In genomic region chr5:172144291-172144815, GRCh38 we compare ENCODE assay signal across 9 cellular contexts. TPM values are rescaled to one million over a fixed set of nuclear protein-coding genes. Genes with fewer than 3 reads are reported as not detected.
DNase-seq lines count a peak whose midpoint lies in the region; ATAC-seq and TF ChIP-seq lines count a peak whose summit lies in the region.
"Had no signal": no experiment of that assay in that cellular context is flagged by ENCODE, and none has a peak within 500 bp of the region (broad histone marks: within the 10 kb centered on the region; RNA-seq: fewer than 3 reads in every experiment).

No MANE protein-coding gene starts in this region.

- H3K27me3 ChIP-seq in A673 (replicated peaks; ENCODE audit: insufficient read depth, low read depth, low read length, poor library complexity) (no peaks in the 10 kb centered on the region), right cardiac atrium (ENCODE audit: control insufficient read depth, insufficient read depth) (no peaks in the 10 kb centered on the region)

- TF ChIP-seq CTCF in A673 (conservative IDR thresholded peaks at IDR 0.05; ENCODE audit: low read depth, low read length) (no peak), mesothelial cell of epicardium (IDR thresholded peaks at IDR 0.05; ENCODE audit: unreplicated experiment) (no peak)

- no peaks in the 10 kb centered on the region for H3K9me3 Mint-ChIP-seq in mesothelial cell of epicardium

- peaks cover 13% of the 10 kb centered on the region for H3K4me1 Mint-ChIP-seq in mesothelial cell of epicardium

- peak; percentile 11 for DNase-seq in A673 (ENCODE audit: low spot score)
- peak; percentile 86 for DNase-seq in RPMI7951 (ENCODE audit: low read depth)
- peak; percentile 61 to 76 (median 73) for DNase-seq in right cardiac atrium
- DNase-seq in mesothelial cell of epicardium (ENCODE audit: low spot score in 2 of 2, unreplicated experiment in 2 of 2): no peak
- DNase-seq in stimulated activated naive CD4-positive, alpha-beta T cell (lab: John Stamatoyannopoulos, UW): no peak
- DNase-seq in NCI-H1417 treated with DMSO at 0.1 percent for 48 hours (lab: John Stamatoyannopoulos, UW): no peak
- no peak for DNase-seq in GDM1 (lab: John Stamatoyannopoulos, UW)

- POLR2A ChIA-PET in A673 (lab: Charles Lee; ENCODE audit: low non-redundant PET): no interaction called here

- H3K27ac ChIP-seq in A673 (ENCODE audit: low read depth, low read length, poor library complexity, severe bottlenecking) (no peak overlapping the region), right cardiac atrium (ENCODE audit: low read length) (no peak overlapping the region)

- H3K27me3 Mint-ChIP-seq in mesothelial cell of epicardium (ENCODE audit: low read depth): no peaks in the 10 kb centered on the region

- intact Hi-C loops in A673 (cut with micrococcal nuclease; ENCODE audit: unreplicated experiment) (no loop called here), right cardiac atrium (cut with DNase I) (no loop called here)

- no peak overlapping the region for H3K4me3 ChIP-seq in A673 (ENCODE audit: low read depth, low read length, poor library complexity, severe bottlenecking)
- H3K4me3 ChIP-seq in right cardiac atrium (ENCODE audit: low read length): no peak overlapping the region

- H3K4me1 ChIP-seq in A673 (ENCODE audit: insufficient read depth, low read length, poor library complexity, severe bottlenecking): no peaks in the 10 kb centered on the region
- H3K4me1 ChIP-seq in right cardiac atrium (ENCODE audit: control insufficient read depth, insufficient read depth, low read length): peaks cover 7% of the 10 kb centered on the region

- WGBS in right cardiac atrium: 51% methylated on average over 10 of the region's 10 CpGs

- H3K9me3 ChIP-seq in A673 (ENCODE audit: low read depth, low read length, poor library complexity, severe bottlenecking) (no peaks in the 10 kb centered on the region), right cardiac atrium (ENCODE audit: control insufficient read depth, low read length) (no peaks in the 10 kb centered on the region)

- CTCF ChIA-PET in A673 (lab: Charles Lee): no interaction called here

- no peaks in the 10 kb centered on the region for H3K36me3 Mint-ChIP-seq in mesothelial cell of epicardium

- peak; percentile 72 for ATAC-seq in GM19395 (IDR thresholded peaks at IDR 0.05; ENCODE audit: unreplicated experiment)
- ATAC-seq in right cardiac atrium: peak; percentile 69 to 79

- H3K36me3 ChIP-seq in A673 (ENCODE audit: insufficient read depth, low read length, poor library complexity, severe bottlenecking): no peaks in the 10 kb centered on the region

- no peak overlapping the region for H3K4me3 Mint-ChIP-seq in mesothelial cell of epicardium

- BruUV-seq in A673 (replicated peaks; lab: Mats Ljungman, UMichigan): no TSS peak

- H3K27ac Mint-ChIP-seq in mesothelial cell of epicardium: no peak overlapping the region

RNA-seq across cellular contexts. Expression of gene STK10, which starts 43.7 kb away (rescaled TPM):
- total RNA-seq in A673 (2021): 3.8 and 3.9 TPM in 2 replicates
- total RNA-seq in RPMI7951 (2014; rRNA removed; shearing (Covaris generic)): 20.1 and 21.1 TPM in 2 replicates
- total RNA-seq in right cardiac atrium: 10 to 100 TPM; 10.1 to 15.7 (median 11.3) TPM
- 6.1 TPM for polyA plus RNA-seq in right cardiac atrium
- total RNA-seq in mesothelial cell of epicardium: 15.5 to 16.6 TPM (median 16.0 TPM) in 3 replicates

RNA-seq across cellular contexts. Expression of gene EFCAB9, which starts 49.6 kb away (rescaled TPM):
- total RNA-seq in A673 (2021): not detected in 2 replicates
- total RNA-seq in RPMI7951 (2014; rRNA removed; shearing (Covaris generic)): not detected in 2 replicates
- not detected for total RNA-seq in right cardiac atrium
- polyA plus RNA-seq in right cardiac atrium: not detected
- total RNA-seq in mesothelial cell of epicardium: not detected in 3 replicates
- total RNA-seq: subcutaneous adipose tissue had no signal

Comparison
In these comparisons a context has a peak if more than half of its experiments do, and no peak if none do; other contexts are left out.
1. DNase-seq: peak in A673 (single experiment), RPMI7951 (single experiment) and right cardiac atrium (3 of 3); none in mesothelial cell of epicardium (0 of 2), stimulated activated naive CD4-positive, alpha-beta T cell (0 of 6), NCI-H1417 treated with DMSO at 0.1 percent for 48 hours (single experiment) and GDM1 (single experiment).